22 cellular contexts compared by ENCODE assay signal in genomic region chr6:107690546-107690863, GRCh38.
DNase-seq lines count a peak whose midpoint lies in the region; ATAC-seq and TF ChIP-seq lines count a peak whose summit lies in the region.
"Had no signal": no experiment of that assay in that cellular context is flagged by ENCODE, and none has a peak within 500 bp of the region (broad histone marks: within the 10 kb centered on the region; RNA-seq: fewer than 3 reads in every experiment).

No MANE protein-coding gene starts in this region.

- H3K27me3 ChIP-seq in left ventricle myocardium inferior (ENCODE audit: low read depth): no peaks in the 10 kb centered on the region
- no peaks in the 10 kb centered on the region for H3K27me3 ChIP-seq in right atrium auricular region
- no peaks in the 10 kb centered on the region for H3K27me3 ChIP-seq in psoas muscle (ENCODE audit: insufficient read depth in 3 of 3, low read length in 2 of 3)
- H3K27me3 ChIP-seq in vagina: no peaks in the 10 kb centered on the region
- H3K27me3 ChIP-seq in upper lobe of right lung: no peaks in the 10 kb centered on the region
- no peaks in the 10 kb centered on the region for H3K27me3 ChIP-seq in tibial artery

- ATAC-seq in psoas muscle: no peak
- no peak for ATAC-seq in upper lobe of right lung
- ATAC-seq: A549; activated T-cell treated with anti-CD3 and anti-CD28 coated beads, Interleukin-2, amount 50 U/mL, for 4 hours had no signal

- no peak overlapping the region for H3K4me3 Mint-ChIP-seq in endothelial cell (ENCODE audit: unreplicated experiment)
- H3K4me3 Mint-ChIP-seq: activated CD4-positive, alpha-beta T cell treated with anti-CD3 and anti-CD28 coated beads, Interleukin-2, amount 10 ng/mL, durations not matched to agents 24 days and 14 days; activated T-cell treated with anti-CD3 and anti-CD28 coated beads, Interleukin-2, amount 50 U/mL, for 4 hours; memory B cell had no signal

- H3K9me3 ChIP-seq in left ventricle myocardium inferior (replicated peaks) (no peaks in the 10 kb centered on the region), right atrium auricular region (no peaks in the 10 kb centered on the region), psoas muscle (no peaks in the 10 kb centered on the region), vagina (no peaks in the 10 kb centered on the region), upper lobe of right lung (no peaks in the 10 kb centered on the region), tibial artery (no peaks in the 10 kb centered on the region)
- H3K9me3 ChIP-seq: A549, SK-N-SH had no signal

- H3K9me3 Mint-ChIP-seq in endothelial cell (ENCODE audit: unreplicated experiment): peaks cover 4% of the 10 kb centered on the region
- H3K9me3 Mint-ChIP-seq: activated CD4-positive, alpha-beta T cell treated with anti-CD3 and anti-CD28 coated beads, Interleukin-2, amount 10 ng/mL, durations not matched to agents 24 days and 14 days; activated T-cell treated with anti-CD3 and anti-CD28 coated beads, Interleukin-2, amount 50 U/mL, for 4 hours; memory B cell had no signal

- H3K27ac Mint-ChIP-seq in endothelial cell (ENCODE audit: unreplicated experiment): no peak overlapping the region
- H3K27ac Mint-ChIP-seq: activated CD4-positive, alpha-beta T cell treated with anti-CD3 and anti-CD28 coated beads, Interleukin-2, amount 10 ng/mL, durations not matched to agents 24 days and 14 days; memory B cell had no signal

- DNase-seq in left ventricle myocardium inferior (no peak), right atrium auricular region (ENCODE audit: low spot score) (no peak), left kidney (ENCODE audit: low read depth, low spot score) (peak; percentile 86), psoas muscle (no peak), vagina (ENCODE audit: extremely low spot score in 2 of 2) (peak in 1 of 2 donors; percentile 34), upper lobe of right lung (no peak), tibial artery (no peak), endothelial cell (ENCODE audit: low spot score) (no peak)
- DNase-seq: activated CD4-positive, alpha-beta T cell treated with anti-CD3 and anti-CD28 coated beads, Interleukin-2, amount 10 ng/mL, durations not matched to agents 24 days and 14 days; activated T-cell treated with anti-CD3 and anti-CD28 coated beads, Interleukin-2, amount 50 U/mL, for 4 hours; COR-L47; cortex of kidney; GDM1; NCI-H1694; RPMI8226; SK-N-SH; small intestine; stimulated activated CD4-positive, alpha-beta T cell treated with anti-CD3 and anti-CD28 coated beads, Interleukin-1b, Interleukin-23, amount 100 ng/mL, for 48 hours; WERI-Rb-1 had no signal

- 32 to 40% (median 39%) methylated on average over 4 of the region's 4 CpGs for WGBS in psoas muscle, 3 donors

- H3K36me3 ChIP-seq in left ventricle myocardium inferior (no peaks in the 10 kb centered on the region), right atrium auricular region (no peaks in the 10 kb centered on the region), psoas muscle (ENCODE audit: insufficient read depth in 1 of 2, low read depth in 1 of 2) (no peaks in the 10 kb centered on the region), vagina (no peaks in the 10 kb centered on the region), upper lobe of right lung (no peaks in the 10 kb centered on the region), tibial artery (no peaks in the 10 kb centered on the region)
- H3K36me3 ChIP-seq: WERI-Rb-1 had no signal

- peak overlapping the region; percentile 54 for H3K27ac ChIP-seq in left ventricle myocardium inferior (replicated peaks)
- no peak overlapping the region for H3K27ac ChIP-seq in right atrium auricular region
- H3K27ac ChIP-seq in psoas muscle: peak overlapping the region; percentile 30
- peak overlapping the region; percentile 49 for H3K27ac ChIP-seq in vagina
- no peak overlapping the region for H3K27ac ChIP-seq in upper lobe of right lung
- H3K27ac ChIP-seq in tibial artery: no peak overlapping the region
- H3K27ac ChIP-seq: A549, KMS-11, WERI-Rb-1 had no signal

- no peaks in the 10 kb centered on the region for H3K4me1 Mint-ChIP-seq in endothelial cell (ENCODE audit: unreplicated experiment)
- H3K4me1 Mint-ChIP-seq: memory B cell had no signal

- no peaks in the 10 kb centered on the region for H3K27me3 Mint-ChIP-seq in endothelial cell (ENCODE audit: unreplicated experiment)
- H3K27me3 Mint-ChIP-seq: activated CD4-positive, alpha-beta T cell treated with anti-CD3 and anti-CD28 coated beads, Interleukin-2, amount 10 ng/mL, durations not matched to agents 24 days and 14 days had no signal

- TF ChIP-seq CTCF in left ventricle myocardium inferior (IDR thresholded peaks at IDR 0.05; ENCODE audit: borderline replicate concordance) (no peak), right atrium auricular region (IDR thresholded peaks at IDR 0.05) (no peak), psoas muscle (IDR thresholded peaks at IDR 0.05) (no peak), vagina (IDR thresholded peaks at IDR 0.05) (no peak), upper lobe of right lung (IDR thresholded peaks at IDR 0.05) (no peak), tibial artery (IDR thresholded peaks at IDR 0.05) (no peak), endothelial cell (IDR thresholded peaks at IDR 0.05; ENCODE audit: unreplicated experiment) (no peak)

- no peak for TF ChIP-seq POLR2A in vagina (IDR thresholded peaks at IDR 0.05)

- peaks cover 18% of the 10 kb centered on the region for H3K4me1 ChIP-seq in left ventricle myocardium inferior
- peaks cover 0 to 19% of the 10 kb centered on the region in 2 donors for H3K4me1 ChIP-seq in right atrium auricular region
- H3K4me1 ChIP-seq in psoas muscle: no peaks in the 10 kb centered on the region
- peaks cover 12% of the 10 kb centered on the region for H3K4me1 ChIP-seq in vagina
- no peaks in the 10 kb centered on the region for H3K4me1 ChIP-seq in upper lobe of right lung
- H3K4me1 ChIP-seq in tibial artery: peaks cover 0 to 20% (median 14%) of the 10 kb centered on the region in 4 donors
- H3K4me1 ChIP-seq: A549 had no signal

- H3K4me3 ChIP-seq in left ventricle myocardium inferior: no peak overlapping the region
- H3K4me3 ChIP-seq in right atrium auricular region: no peak overlapping the region
- no peak overlapping the region for H3K4me3 ChIP-seq in psoas muscle
- no peak overlapping the region for H3K4me3 ChIP-seq in vagina
- no peak overlapping the region for H3K4me3 ChIP-seq in upper lobe of right lung
- no peak overlapping the region for H3K4me3 ChIP-seq in tibial artery
- H3K4me3 ChIP-seq: A549 had no signal

- H3K36me3 Mint-ChIP-seq in endothelial cell (ENCODE audit: low read depth, unreplicated experiment): peaks cover 4% of the 10 kb centered on the region

- intact Hi-C loops in left ventricle myocardium inferior (cut with micrococcal nuclease): no loop called here
- intact Hi-C loops in psoas muscle (cut with DNase I): no loop called here
- intact Hi-C loops in vagina (cut with DNase I): no loop called here
- intact Hi-C loops in upper lobe of right lung (cut with DNase I): no loop called here
- intact Hi-C loops in tibial artery (cut with DNase I; ENCODE audit: low total_unique reads): no loop called here

Comparison
In these comparisons a context has a peak if more than half of its experiments do, and no peak if none do; other contexts are left out.
1. H3K27ac ChIP-seq: peak in left ventricle myocardium inferior (single experiment), psoas muscle (single experiment) and vagina (single experiment); none in right atrium auricular region (0 of 2), upper lobe of right lung (single experiment) and tibial artery (0 of 2).